Comparison of ENCODE assay signal across 8 cellular contexts in genomic region chr17:27578718-27579085, GRCh38. TPM values are rescaled to one million over a fixed set of nuclear protein-coding genes. Genes with fewer than 3 reads are reported as not detected.
DNase-seq lines count a peak whose midpoint lies in the region; ATAC-seq and TF ChIP-seq lines count a peak whose summit lies in the region.

No MANE protein-coding gene starts in this region.

- TF ChIP-seq CTCF in testis (IDR thresholded peaks at IDR 0.05) (no peak), MM.1S (IDR thresholded peaks at IDR 0.05; ENCODE audit: low read length) (no peak)

- intact Hi-C loops in testis (cut with DNase I; ENCODE audit: low total_unique reads) = no loop called here

- no peak for TF ChIP-seq POLR2A in testis (IDR thresholded peaks at IDR 0.05)

- peak; percentile 9 to 16 for DNase-seq in activated CD4-positive, alpha-beta T cell treated with anti-CD3 and anti-CD28 coated beads for 4 hours
- no peak for DNase-seq in activated CD4-positive, alpha-beta T cell treated with anti-CD3 and anti-CD28 coated beads for 1 hour
- DNase-seq in activated T-cell treated with anti-CD3 and anti-CD28 coated beads, Interleukin-2, amount 50 U/mL, for 72 hours = peak; percentile 84 to 91
- DNase-seq in SKM-1 treated with dmso at 0.1 percent for 144 hours (lab: John Stamatoyannopoulos, UW; ENCODE audit: unreplicated experiment) (no peak), testis (no peak), MM.1S (no peak)

- H3K9me3 Mint-ChIP-seq in activated T-cell treated with anti-CD3 and anti-CD28 coated beads, Interleukin-2, amount 50 U/mL, for 72 hours = no peaks in the 10 kb centered on the region

- no peaks in the 10 kb centered on the region for H3K79me2 ChIP-seq in MM.1S (ENCODE audit: low read length)

- WGBS in testis, 2 donors = 94 to 95% methylated on average over 3 to 4 of the region's 4 CpGs

- no peaks in the 10 kb centered on the region for H3F3A ChIP-seq in MM.1S (ENCODE audit: insufficient read depth, low read length)

- H3K4me1 ChIP-seq in skeletal muscle tissue (ENCODE audit: control insufficient read depth in 3 of 3, insufficient read depth in 3 of 3, low read length in 3 of 3) = peaks cover 56 to 75% (median 66%) of the 10 kb centered on the region in 3 donors
- H3K4me1 ChIP-seq in testis = peaks cover 17% of the 10 kb centered on the region
- no peaks in the 10 kb centered on the region for H3K4me1 ChIP-seq in MM.1S (ENCODE audit: low read length)

- H3K4me3 Mint-ChIP-seq in activated T-cell treated with anti-CD3 and anti-CD28 coated beads, Interleukin-2, amount 50 U/mL, for 72 hours = peak overlapping the region; percentile 63 to 70

- H4K20me1 ChIP-seq in MM.1S (ENCODE audit: insufficient read depth, low read length) = no peaks in the 10 kb centered on the region

- H3K36me3 Mint-ChIP-seq in activated T-cell treated with anti-CD3 and anti-CD28 coated beads, Interleukin-2, amount 50 U/mL, for 72 hours (ENCODE audit: insufficient read depth in 2 of 2) = peaks cover 14 to 26% of the 10 kb centered on the region in 2 donors

- no peak overlapping the region for H2AFZ ChIP-seq in MM.1S (ENCODE audit: low read length)

- no peak overlapping the region for H3K4me2 ChIP-seq in MM.1S (ENCODE audit: low read depth, low read length)

- H3K9me3 ChIP-seq in skeletal muscle tissue (ENCODE audit: control insufficient read depth in 3 of 3, low read length in 3 of 3) (no peaks in the 10 kb centered on the region), testis (no peaks in the 10 kb centered on the region), MM.1S (replicated peaks; ENCODE audit: insufficient read depth, low read length) (no peaks in the 10 kb centered on the region)

- peak; percentile 75 for ATAC-seq in HG03103 (IDR thresholded peaks at IDR 0.05; ENCODE audit: low read depth, unreplicated experiment)
- ATAC-seq in activated T-cell treated with anti-CD3 and anti-CD28 coated beads, Interleukin-2, amount 50 U/mL, for 72 hours (replicated peaks in 1 of 2) = peak; percentile 80 to 81

- H3K4me3 ChIP-seq in skeletal muscle tissue (ENCODE audit: low read length in 3 of 3) (peak overlapping the region; percentile 50 to 83 (median 81)), testis (no peak overlapping the region), MM.1S (ENCODE audit: low read length) (no peak overlapping the region)

- no peaks in the 10 kb centered on the region for H3K27me3 Mint-ChIP-seq in activated T-cell treated with anti-CD3 and anti-CD28 coated beads, Interleukin-2, amount 50 U/mL, for 72 hours (ENCODE audit: low read depth)

- no peaks in the 10 kb centered on the region for H3K27me3 ChIP-seq in skeletal muscle tissue (ENCODE audit: control insufficient read depth in 3 of 3, insufficient read depth in 3 of 3, low read length in 3 of 3)
- no peaks in the 10 kb centered on the region for H3K27me3 ChIP-seq in testis
- no peaks in the 10 kb centered on the region for H3K27me3 ChIP-seq in MM.1S (replicated peaks; ENCODE audit: insufficient read depth, low read length)

- peak overlapping the region; percentile 81 for H3K27ac Mint-ChIP-seq in activated T-cell treated with anti-CD3 and anti-CD28 coated beads, Interleukin-2, amount 50 U/mL, for 72 hours

- H3K27ac ChIP-seq in skeletal muscle tissue (ENCODE audit: low read depth, low read length) = peak overlapping the region; percentile 99
- no peak overlapping the region for H3K27ac ChIP-seq in testis
- H3K27ac ChIP-seq in MM.1S (ENCODE audit: low read length) = no peak overlapping the region

- H3K36me3 ChIP-seq in skeletal muscle tissue (ENCODE audit: control insufficient read depth in 3 of 3, insufficient read depth in 3 of 3, low read length in 3 of 3) = peaks cover 6 to 12% (median 11%) of the 10 kb centered on the region in 3 donors
- no peaks in the 10 kb centered on the region for H3K36me3 ChIP-seq in testis (ENCODE audit: low read depth, missing control alignments)
- H3K36me3 ChIP-seq in MM.1S (replicated peaks; ENCODE audit: insufficient read depth, low read length) = no peaks in the 10 kb centered on the region

- H3K9ac ChIP-seq in skeletal muscle tissue (ENCODE audit: low read depth in 1 of 3, low read length in 3 of 3) (peak overlapping the region; percentile 94 to 97 (median 94)), MM.1S (ENCODE audit: low read length) (no peak overlapping the region)

- peaks cover 79% of the 10 kb centered on the region for H3K4me1 Mint-ChIP-seq in activated T-cell treated with anti-CD3 and anti-CD28 coated beads, Interleukin-2, amount 50 U/mL, for 72 hours (ENCODE audit: low read depth)

- H3K9me2 ChIP-seq in MM.1S (replicated peaks; ENCODE audit: insufficient read depth, low read length) = no peaks in the 10 kb centered on the region

RNA-seq across cellular contexts. Expression of gene LGALS9, which starts 52.3 kb away (rescaled TPM):
- total RNA-seq in activated T-cell treated with anti-CD3 and anti-CD28 coated beads, Interleukin-2, amount 50 U/mL, for 72 hours = 10 to 100 TPM; 44.8 to 46.3 TPM
- total RNA-seq in skeletal muscle tissue (3.1 TPM), testis (1 to 10 TPM; 7.2 to 7.4 TPM)
- polyA plus RNA-seq in testis (ENCODE audit: insufficient read depth, low read depth, low replicate concordance) = 27.5 TPM

Comparison
In these comparisons a context has a peak if more than half of its experiments do, and no peak if none do; other contexts are left out.
1. DNase-seq: peak in activated CD4-positive, alpha-beta T cell treated with anti-CD3 and anti-CD28 coated beads for 4 hours (2 of 2) and activated T-cell treated with anti-CD3 and anti-CD28 coated beads, Interleukin-2, amount 50 U/mL, for 72 hours (2 of 2); none in activated CD4-positive, alpha-beta T cell treated with anti-CD3 and anti-CD28 coated beads for 1 hour (single experiment), SKM-1 treated with dmso at 0.1 percent for 144 hours (single experiment), testis (single experiment) and MM.1S (single experiment).
2. H3K4me3 ChIP-seq: peak in skeletal muscle tissue (3 of 3); none in testis (0 of 2) and MM.1S (single experiment).
3. RNA of gene LGALS9, which starts 52.3 kb away (total RNA-seq): 44.8 to 46.3 TPM in activated T-cell treated with anti-CD3 and anti-CD28 coated beads, Interleukin-2, amount 50 U/mL, for 72 hours; 7.2 to 7.4 TPM in testis and 3.1 TPM in skeletal muscle tissue (single experiment); every median in the first group is over 4 times any median in the second.